Comparison of ENCODE assay signal across 1 cellular context in the genomic region with DNA sequence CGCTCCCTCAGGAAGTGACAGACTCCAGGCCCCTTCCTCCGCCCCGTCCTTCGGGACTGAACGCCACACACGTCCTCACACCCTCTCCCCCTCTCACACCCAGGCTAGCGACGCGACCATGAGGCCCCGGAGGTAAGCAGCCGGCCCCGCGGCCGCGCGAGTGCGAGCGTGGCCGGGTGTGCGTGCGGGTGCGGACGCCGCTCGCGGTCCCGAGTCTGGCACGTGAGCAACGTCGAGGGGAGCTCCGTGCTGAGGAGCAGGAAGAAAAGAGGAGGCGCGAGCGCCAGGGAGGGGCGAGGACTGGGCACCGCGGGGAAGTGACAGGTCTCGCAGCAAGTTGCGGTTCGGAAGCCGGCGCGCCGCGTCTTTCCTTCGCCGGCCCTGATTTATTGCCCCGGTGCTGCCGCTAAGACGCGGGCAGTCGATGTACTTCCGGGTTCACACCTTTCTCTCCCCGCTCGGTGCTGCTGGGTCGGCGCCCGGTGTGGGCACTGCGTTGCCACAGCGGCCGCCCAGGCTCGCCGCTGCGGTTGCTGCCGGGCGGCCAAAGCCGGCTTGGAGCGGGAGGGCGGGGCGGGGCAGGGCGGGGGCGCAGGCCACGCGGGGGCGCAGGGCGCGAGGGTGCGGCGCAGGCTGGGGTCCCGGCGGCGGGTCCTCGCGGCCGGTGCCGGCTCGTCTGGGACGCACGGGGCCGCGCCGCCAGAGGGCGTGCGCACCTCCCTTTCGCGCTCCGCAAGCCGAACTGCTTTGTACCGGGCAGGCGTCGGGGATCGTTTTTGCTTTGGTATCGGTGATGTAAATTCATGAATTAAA.
A peak's percentile ranks its signal among the peaks of the same experiment; 100 is the strongest.
TF ChIP-seq lines count a peak whose summit lies in the region.

No MANE protein-coding gene starts in this region.

TF ChIP-seq in WTC11, 78 proteins besides CTCF, POLR2A, EP300 and RAD21 (continued from another document):
- TF ChIP-seq, protein P1, sequence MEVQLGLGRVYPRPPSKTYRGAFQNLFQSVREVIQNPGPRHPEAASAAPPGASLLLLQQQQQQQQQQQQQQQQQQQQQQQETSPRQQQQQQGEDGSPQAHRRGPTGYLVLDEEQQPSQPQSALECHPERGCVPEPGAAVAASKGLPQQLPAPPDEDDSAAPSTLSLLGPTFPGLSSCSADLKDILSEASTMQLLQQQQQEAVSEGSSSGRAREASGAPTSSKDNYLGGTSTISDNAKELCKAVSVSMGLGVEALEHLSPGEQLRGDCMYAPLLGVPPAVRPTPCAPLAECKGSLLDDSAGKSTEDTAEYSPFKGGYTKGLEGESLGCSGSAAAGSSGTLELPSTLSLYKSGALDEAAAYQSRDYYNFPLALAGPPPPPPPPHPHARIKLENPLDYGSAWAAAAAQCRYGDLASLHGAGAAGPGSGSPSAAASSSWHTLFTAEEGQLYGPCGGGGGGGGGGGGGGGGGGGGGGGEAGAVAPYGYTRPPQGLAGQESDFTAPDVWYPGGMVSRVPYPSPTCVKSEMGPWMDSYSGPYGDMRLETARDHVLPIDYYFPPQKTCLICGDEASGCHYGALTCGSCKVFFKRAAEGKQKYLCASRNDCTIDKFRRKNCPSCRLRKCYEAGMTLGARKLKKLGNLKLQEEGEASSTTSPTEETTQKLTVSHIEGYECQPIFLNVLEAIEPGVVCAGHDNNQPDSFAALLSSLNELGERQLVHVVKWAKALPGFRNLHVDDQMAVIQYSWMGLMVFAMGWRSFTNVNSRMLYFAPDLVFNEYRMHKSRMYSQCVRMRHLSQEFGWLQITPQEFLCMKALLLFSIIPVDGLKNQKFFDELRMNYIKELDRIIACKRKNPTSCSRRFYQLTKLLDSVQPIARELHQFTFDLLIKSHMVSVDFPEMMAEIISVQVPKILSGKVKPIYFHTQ (CRISPR knock-in tag; IDR thresholded peaks at IDR 0.05) = no peak
- TF ChIP-seq, protein P2, sequence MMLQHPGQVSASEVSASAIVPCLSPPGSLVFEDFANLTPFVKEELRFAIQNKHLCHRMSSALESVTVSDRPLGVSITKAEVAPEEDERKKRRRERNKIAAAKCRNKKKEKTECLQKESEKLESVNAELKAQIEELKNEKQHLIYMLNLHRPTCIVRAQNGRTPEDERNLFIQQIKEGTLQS (CRISPR knock-in tag; conservative IDR thresholded peaks at IDR 0.05) = no peak; the same call in 1 of the 2 replicates
- TF ChIP-seq, protein P3, sequence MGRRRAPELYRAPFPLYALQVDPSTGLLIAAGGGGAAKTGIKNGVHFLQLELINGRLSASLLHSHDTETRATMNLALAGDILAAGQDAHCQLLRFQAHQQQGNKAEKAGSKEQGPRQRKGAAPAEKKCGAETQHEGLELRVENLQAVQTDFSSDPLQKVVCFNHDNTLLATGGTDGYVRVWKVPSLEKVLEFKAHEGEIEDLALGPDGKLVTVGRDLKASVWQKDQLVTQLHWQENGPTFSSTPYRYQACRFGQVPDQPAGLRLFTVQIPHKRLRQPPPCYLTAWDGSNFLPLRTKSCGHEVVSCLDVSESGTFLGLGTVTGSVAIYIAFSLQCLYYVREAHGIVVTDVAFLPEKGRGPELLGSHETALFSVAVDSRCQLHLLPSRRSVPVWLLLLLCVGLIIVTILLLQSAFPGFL (CRISPR knock-in tag; IDR thresholded peaks at IDR 0.05; ENCODE audit: borderline replicate concordance) = peak; percentile 24; the same call in 1 of the 2 replicates
- TF ChIP-seq GTF2I (CRISPR knock-in tag; conservative IDR thresholded peaks at IDR 0.05) = no peak
- TF ChIP-seq ZNF121 (CRISPR knock-in tag; IDR thresholded peaks at IDR 0.05) = peak; percentile 65; the same call in 1 of the 2 replicates
- TF ChIP-seq, protein P4, sequence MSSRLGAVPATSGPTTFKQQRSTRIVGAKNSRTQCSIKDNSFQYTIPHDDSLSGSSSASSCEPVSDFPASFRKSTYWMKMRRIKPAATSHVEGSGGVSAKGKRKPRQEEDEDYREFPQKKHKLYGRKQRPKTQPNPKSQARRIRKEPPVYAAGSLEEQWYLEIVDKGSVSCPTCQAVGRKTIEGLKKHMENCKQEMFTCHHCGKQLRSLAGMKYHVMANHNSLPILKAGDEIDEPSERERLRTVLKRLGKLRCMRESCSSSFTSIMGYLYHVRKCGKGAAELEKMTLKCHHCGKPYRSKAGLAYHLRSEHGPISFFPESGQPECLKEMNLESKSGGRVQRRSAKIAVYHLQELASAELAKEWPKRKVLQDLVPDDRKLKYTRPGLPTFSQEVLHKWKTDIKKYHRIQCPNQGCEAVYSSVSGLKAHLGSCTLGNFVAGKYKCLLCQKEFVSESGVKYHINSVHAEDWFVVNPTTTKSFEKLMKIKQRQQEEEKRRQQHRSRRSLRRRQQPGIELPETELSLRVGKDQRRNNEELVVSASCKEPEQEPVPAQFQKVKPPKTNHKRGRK (CRISPR knock-in tag; IDR thresholded peaks at IDR 0.05; ENCODE audit: borderline replicate concordance) = no peak
- TF ChIP-seq, protein P5, sequence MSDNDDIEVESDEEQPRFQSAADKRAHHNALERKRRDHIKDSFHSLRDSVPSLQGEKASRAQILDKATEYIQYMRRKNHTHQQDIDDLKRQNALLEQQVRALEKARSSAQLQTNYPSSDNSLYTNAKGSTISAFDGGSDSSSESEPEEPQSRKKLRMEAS (CRISPR knock-in tag; IDR thresholded peaks at IDR 0.05) = peak; percentile 99
- TF ChIP-seq KAT7 (CRISPR knock-in tag; IDR thresholded peaks at IDR 0.05; ENCODE audit: borderline replicate concordance) = peak; percentile 30; the same call in 1 of the 2 replicates
- TF ChIP-seq TEAD4 (CRISPR knock-in tag; IDR thresholded peaks at IDR 0.05) = peak; percentile 93
- TF ChIP-seq OVOL2 (CRISPR knock-in tag; IDR thresholded peaks at IDR 0.05; ENCODE audit: borderline replicate concordance) = no peak
- peak; percentile 81 for TF ChIP-seq GABPB1 (CRISPR knock-in tag; IDR thresholded peaks at IDR 0.05)
- TF ChIP-seq, protein P6, sequence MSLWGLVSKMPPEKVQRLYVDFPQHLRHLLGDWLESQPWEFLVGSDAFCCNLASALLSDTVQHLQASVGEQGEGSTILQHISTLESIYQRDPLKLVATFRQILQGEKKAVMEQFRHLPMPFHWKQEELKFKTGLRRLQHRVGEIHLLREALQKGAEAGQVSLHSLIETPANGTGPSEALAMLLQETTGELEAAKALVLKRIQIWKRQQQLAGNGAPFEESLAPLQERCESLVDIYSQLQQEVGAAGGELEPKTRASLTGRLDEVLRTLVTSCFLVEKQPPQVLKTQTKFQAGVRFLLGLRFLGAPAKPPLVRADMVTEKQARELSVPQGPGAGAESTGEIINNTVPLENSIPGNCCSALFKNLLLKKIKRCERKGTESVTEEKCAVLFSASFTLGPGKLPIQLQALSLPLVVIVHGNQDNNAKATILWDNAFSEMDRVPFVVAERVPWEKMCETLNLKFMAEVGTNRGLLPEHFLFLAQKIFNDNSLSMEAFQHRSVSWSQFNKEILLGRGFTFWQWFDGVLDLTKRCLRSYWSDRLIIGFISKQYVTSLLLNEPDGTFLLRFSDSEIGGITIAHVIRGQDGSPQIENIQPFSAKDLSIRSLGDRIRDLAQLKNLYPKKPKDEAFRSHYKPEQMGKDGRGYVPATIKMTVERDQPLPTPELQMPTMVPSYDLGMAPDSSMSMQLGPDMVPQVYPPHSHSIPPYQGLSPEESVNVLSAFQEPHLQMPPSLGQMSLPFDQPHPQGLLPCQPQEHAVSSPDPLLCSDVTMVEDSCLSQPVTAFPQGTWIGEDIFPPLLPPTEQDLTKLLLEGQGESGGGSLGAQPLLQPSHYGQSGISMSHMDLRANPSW (CRISPR knock-in tag; conservative IDR thresholded peaks at IDR 0.05; ENCODE audit: low read depth) = no peak
- TF ChIP-seq, protein P7, sequence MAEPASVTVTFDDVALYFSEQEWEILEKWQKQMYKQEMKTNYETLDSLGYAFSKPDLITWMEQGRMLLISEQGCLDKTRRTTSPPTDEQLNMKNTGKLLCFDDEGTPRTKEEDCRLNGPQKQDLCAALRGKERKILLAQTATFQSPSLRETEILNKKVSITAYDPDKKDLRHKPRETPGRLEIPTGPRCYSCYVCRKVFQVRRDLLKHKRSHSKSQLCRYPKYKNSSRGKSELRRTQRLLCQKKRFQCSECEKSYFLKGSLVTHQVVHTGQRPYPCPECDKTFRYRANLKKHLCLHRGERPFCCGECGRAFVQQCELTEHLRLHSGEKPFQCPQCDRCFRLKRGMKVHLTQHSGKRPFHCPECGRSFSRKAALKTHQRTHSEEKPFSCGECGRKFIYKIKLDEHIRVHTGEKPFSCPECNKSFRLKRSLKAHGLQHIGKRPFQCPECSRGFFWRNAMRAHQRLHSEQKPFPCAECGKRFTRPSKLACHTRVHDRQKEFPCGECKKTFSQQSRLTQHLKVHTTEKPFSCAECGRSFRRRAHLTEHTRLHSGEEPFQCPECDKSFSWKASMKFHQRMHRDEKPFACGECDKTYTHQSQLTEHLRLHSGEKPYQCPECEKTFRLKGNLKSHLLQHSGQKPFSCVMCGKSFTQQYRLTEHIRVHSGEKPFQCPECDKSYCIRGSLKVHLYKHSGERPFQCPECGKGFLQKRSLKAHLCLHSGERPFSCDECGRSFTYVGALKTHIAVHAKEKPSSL (CRISPR knock-in tag; conservative IDR thresholded peaks at IDR 0.05) = no peak
